ENCODE assay signal across 31 cellular contexts in genomic region chr10:54854389-54854788, GRCh38. TPM values are rescaled to one million over a fixed set of nuclear protein-coding genes. Genes with fewer than 3 reads are reported as not detected.
"Had no signal": no experiment of that assay in that cellular context is flagged by ENCODE, and none has a peak within 500 bp of the region (broad histone marks: within the 10 kb centered on the region; RNA-seq: fewer than 3 reads in every experiment).

No MANE protein-coding gene starts in this region.

- H3K9me3 ChIP-seq: left lung, lower lobe of right lung, pancreas, prostate gland, sigmoid colon, testis, thyroid gland, transverse colon, upper lobe of left lung, vagina had no signal

- ATAC-seq: left colon; left lung; natural killer cell; pancreas; right cardiac atrium; stimulated activated naive CD8-positive, alpha-beta T cell treated with anti-CD3 and anti-CD28 coated beads, Interleukin-15, Interleukin-2, amounts not matched to agents 100 U/mL and 50 U/mL, for 24 hours had no signal

- H3K27me3 ChIP-seq: left lung, pancreas, sigmoid colon, spleen, stomach, testis, thyroid gland, transverse colon, upper lobe of left lung, vagina had no signal

- H3K4me1 ChIP-seq: left lung, lower lobe of right lung, pancreas, prostate gland, sigmoid colon, spleen, stomach, testis, thyroid gland, transverse colon, upper lobe of left lung, vagina had no signal

- H3K9me3 Mint-ChIP-seq: nephron progenitor cell; stimulated activated naive B cell treated with anti-CD40 and anti-IgM and Interleukin-4, amounts not matched to agents 10 μg/mL and 1 μg/mL and 100 μg/mL, for 72 hours had no signal

- H3K4me3 ChIP-seq: left lung, lower lobe of right lung, pancreas, prostate gland, sigmoid colon, spleen, stomach, testis, thyroid gland, transverse colon, upper lobe of left lung, vagina had no signal

- H3K4me1 Mint-ChIP-seq: immature natural killer cell; mesothelial cell of epicardium; naive B cell; natural killer cell; nephron progenitor cell; stimulated activated naive B cell treated with anti-CD40 and anti-IgM and Interleukin-4, amounts not matched to agents 10 μg/mL and 1 μg/mL and 100 μg/mL, for 72 hours had no signal

- H3K27ac Mint-ChIP-seq: immature natural killer cell; mesothelial cell of epicardium; naive B cell; natural killer cell; nephron progenitor cell; stimulated activated naive B cell treated with anti-CD40 and anti-IgM and Interleukin-4, amounts not matched to agents 10 μg/mL and 1 μg/mL and 100 μg/mL, for 72 hours had no signal

- H3K36me3 ChIP-seq: left lung, lower lobe of right lung, prostate gland, sigmoid colon, spleen, stomach, thyroid gland, transverse colon, upper lobe of left lung, vagina had no signal

- DNase-seq: hypothalamus; immature natural killer cell; left colon; left lung; lower lobe of right lung; mammary epithelial cell; mesenchymal stem cell; naive B cell; natural killer cell; nephron progenitor cell; nucleus accumbens; retina; sigmoid colon; small intestine; spleen; stimulated activated CD4-positive, alpha-beta T cell treated with anti-CD3 and anti-CD28 coated beads, Interleukin-4, amount 100 ng/mL, for 24 hours; stimulated activated naive B cell treated with anti-CD40 and anti-IgM and Interleukin-4, amounts not matched to agents 10 μg/mL and 1 μg/mL and 100 μg/mL, for 72 hours; stimulated activated naive CD8-positive, alpha-beta T cell treated with anti-CD3 and anti-CD28 coated beads, Interleukin-15, Interleukin-2, amounts not matched to agents 100 U/mL and 50 U/mL, for 24 hours; stomach; testis; thyroid gland; transverse colon had no signal

- H3K27ac ChIP-seq: left lung, lower lobe of right lung, pancreas, prostate gland, sigmoid colon, spleen, stomach, testis, thyroid gland, transverse colon, upper lobe of left lung, vagina had no signal

- H3K36me3 Mint-ChIP-seq: immature natural killer cell; mesothelial cell of epicardium; naive B cell; natural killer cell; stimulated activated naive B cell treated with anti-CD40 and anti-IgM and Interleukin-4, amounts not matched to agents 10 μg/mL and 1 μg/mL and 100 μg/mL, for 72 hours had no signal

- H3K27me3 Mint-ChIP-seq: naive B cell; stimulated activated naive B cell treated with anti-CD40 and anti-IgM and Interleukin-4, amounts not matched to agents 10 μg/mL and 1 μg/mL and 100 μg/mL, for 72 hours had no signal

- H3K4me3 Mint-ChIP-seq: immature natural killer cell; mesothelial cell of epicardium; naive B cell; natural killer cell; nephron progenitor cell; stimulated activated naive B cell treated with anti-CD40 and anti-IgM and Interleukin-4, amounts not matched to agents 10 μg/mL and 1 μg/mL and 100 μg/mL, for 72 hours had no signal

RNA-seq across cellular contexts. Expression of gene PCDH15, which starts 53.4 kb away (rescaled TPM):
- total RNA-seq: kidney, mammary epithelial cell, natural killer cell, osteoblast, pancreas, thyroid gland had no signal
- polyA plus RNA-seq: immature natural killer cell, liver, mammary epithelial cell, stomach had no signal
